In genomic region chr11:69558519-69558941, GRCh38 we compare ENCODE assay signal across 1 cellular context.
TF ChIP-seq lines count a peak whose summit lies in the region.

No MANE protein-coding gene starts in this region.

TF ChIP-seq in WTC11, 78 proteins besides CTCF, POLR2A, EP300 and RAD21 (continued from another document):
- TF ChIP-seq ZNF281 (CRISPR knock-in tag; IDR thresholded peaks at IDR 0.05) (no peak), STAT6 (CRISPR knock-in tag; conservative IDR thresholded peaks at IDR 0.05; ENCODE audit: low read depth) (no peak), KAT7 (CRISPR knock-in tag; IDR thresholded peaks at IDR 0.05; ENCODE audit: borderline replicate concordance) (no peak), GTF2I (CRISPR knock-in tag; conservative IDR thresholded peaks at IDR 0.05) (no peak), ETV6 (CRISPR knock-in tag; IDR thresholded peaks at IDR 0.05) (no peak), ZNF232 (CRISPR knock-in tag; IDR thresholded peaks at IDR 0.05) (no peak), ZNF219 (CRISPR knock-in tag; IDR thresholded peaks at IDR 0.05; ENCODE audit: borderline replicate concordance) (no peak), IRF2 (CRISPR knock-in tag; IDR thresholded peaks at IDR 0.05; ENCODE audit: borderline replicate concordance, low read depth) (no peak), SOX15 (CRISPR knock-in tag; IDR thresholded peaks at IDR 0.05) (no peak), CBFB (CRISPR knock-in tag; IDR thresholded peaks at IDR 0.05; ENCODE audit: low read depth) (no peak)
- TF ChIP-seq, protein P1, sequence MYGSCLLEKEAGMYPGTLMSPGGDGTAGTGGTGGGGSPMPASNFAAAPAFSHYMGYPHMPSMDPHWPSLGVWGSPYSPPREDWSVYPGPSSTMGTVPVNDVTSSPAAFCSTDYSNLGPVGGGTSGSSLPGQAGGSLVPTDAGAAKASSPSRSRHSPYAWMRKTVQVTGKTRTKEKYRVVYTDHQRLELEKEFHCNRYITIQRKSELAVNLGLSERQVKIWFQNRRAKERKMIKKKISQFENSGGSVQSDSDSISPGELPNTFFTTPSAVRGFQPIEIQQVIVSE (CRISPR knock-in tag; IDR thresholded peaks at IDR 0.05; ENCODE audit: borderline replicate concordance) = no peak
- TF ChIP-seq, protein P2, sequence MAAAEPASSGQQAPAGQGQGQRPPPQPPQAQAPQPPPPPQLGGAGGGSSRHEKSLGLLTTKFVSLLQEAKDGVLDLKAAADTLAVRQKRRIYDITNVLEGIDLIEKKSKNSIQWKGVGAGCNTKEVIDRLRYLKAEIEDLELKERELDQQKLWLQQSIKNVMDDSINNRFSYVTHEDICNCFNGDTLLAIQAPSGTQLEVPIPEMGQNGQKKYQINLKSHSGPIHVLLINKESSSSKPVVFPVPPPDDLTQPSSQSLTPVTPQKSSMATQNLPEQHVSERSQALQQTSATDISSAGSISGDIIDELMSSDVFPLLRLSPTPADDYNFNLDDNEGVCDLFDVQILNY (CRISPR knock-in tag; IDR thresholded peaks at IDR 0.05) = no peak
